Comparison of ENCODE assay signal across 16 cellular contexts in the genomic region with DNA sequence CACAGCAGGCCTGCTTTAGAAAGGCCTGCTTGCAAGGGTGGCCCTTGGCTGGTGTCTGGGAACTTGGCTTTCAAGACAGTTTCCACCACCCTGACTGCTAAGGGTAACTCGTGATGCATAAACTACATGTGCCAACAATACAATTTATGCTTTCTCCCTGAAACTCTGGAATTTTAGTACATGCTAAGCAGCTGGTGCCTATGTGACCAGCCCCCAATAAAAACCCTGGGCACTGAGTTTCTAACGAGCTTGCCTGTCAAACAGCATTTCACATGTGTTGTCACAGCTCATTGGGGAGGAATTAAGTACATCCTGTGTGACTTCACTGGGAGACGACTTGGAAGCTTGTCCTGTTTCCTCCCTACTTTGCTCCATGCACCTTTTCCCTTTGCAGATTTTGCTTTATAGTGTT.
A peak's percentile ranks its signal among the peaks of the same experiment; 100 is the strongest.
DNase-seq lines count a peak whose midpoint lies in the region; ATAC-seq and TF ChIP-seq lines count a peak whose summit lies in the region.
"Had no signal": no experiment of that assay in that cellular context is flagged by ENCODE, and none has a peak within 500 bp of the region (broad histone marks: within the 10 kb centered on the region; RNA-seq: fewer than 3 reads in every experiment).

No MANE protein-coding gene starts in this region.

- ATAC-seq in GM23338: peak; percentile 35; the same call in 1 of the 3 replicates
- no peak for ATAC-seq in thoracic aorta (ENCODE audit: insufficient number of reproducible peaks, low FRiP score, low read depth)
- ATAC-seq in HG03571 (IDR thresholded peaks at IDR 0.05; ENCODE audit: unreplicated experiment): no peak
- no peak for ATAC-seq in HG02610 (IDR thresholded peaks at IDR 0.05; ENCODE audit: unreplicated experiment)
- ATAC-seq: Right ventricle myocardium inferior had no signal

- TF ChIP-seq CTCF in GM23338 (conservative IDR thresholded peaks at IDR 0.05; ENCODE audit: low read depth in 2 of 2): no peak
- TF ChIP-seq CTCF in VCaP (conservative IDR thresholded peaks at IDR 0.05): no peak
- TF ChIP-seq CTCF in thoracic aorta (IDR thresholded peaks at IDR 0.05): no peak

- no peaks in the 10 kb centered on the region for H3K36me3 Mint-ChIP-seq in GM23338 (ENCODE audit: low read depth)
- H3K36me3 Mint-ChIP-seq: activated naive CD8-positive, alpha-beta T cell treated with anti-CD3 and anti-CD28 coated beads, Interleukin-2, amount 10 ng/mL, durations not matched to agents 7 days and 5 days had no signal

- no peak overlapping the region for H3K4me3 Mint-ChIP-seq in GM23338
- H3K4me3 Mint-ChIP-seq: activated naive CD8-positive, alpha-beta T cell treated with anti-CD3 and anti-CD28 coated beads, Interleukin-2, amount 10 ng/mL, durations not matched to agents 7 days and 5 days; neural crest cell had no signal

- no peaks in the 10 kb centered on the region for H3K27me3 ChIP-seq in GM23338 (ENCODE audit: insufficient read depth)
- no peaks in the 10 kb centered on the region for H3K27me3 ChIP-seq in thoracic aorta (replicated peaks; ENCODE audit: insufficient read depth)
- H3K27me3 ChIP-seq: colonic mucosa, thyroid gland had no signal

- H3K27ac ChIP-seq in GM23338 (ENCODE audit: low read depth) (no peak overlapping the region), VCaP (peak overlapping the region; percentile 50), thoracic aorta (peak overlapping the region; percentile 31 to 54)
- H3K27ac ChIP-seq: colonic mucosa, thyroid gland had no signal

- no peaks in the 10 kb centered on the region for H3F3A ChIP-seq in GM23338 (replicated peaks; ENCODE audit: low read depth)

- H3K9me2 ChIP-seq in GM23338 (ENCODE audit: insufficient read depth): 0 out of 2 replicates have a peak, but pooled peaks cover 5% of the 10 kb centered on the region

- H4K20me1 ChIP-seq in GM23338 (replicated peaks; ENCODE audit: insufficient read depth): no peaks in the 10 kb centered on the region

- no peaks in the 10 kb centered on the region for H3K27me3 Mint-ChIP-seq in GM23338 (ENCODE audit: insufficient read depth, low read depth, poor library complexity)
- H3K27me3 Mint-ChIP-seq: activated naive CD8-positive, alpha-beta T cell treated with anti-CD3 and anti-CD28 coated beads, Interleukin-2, amount 10 ng/mL, durations not matched to agents 7 days and 5 days had no signal

- H3K4me3 ChIP-seq in GM23338 (no peak overlapping the region), thoracic aorta (no peak overlapping the region)
- H3K4me3 ChIP-seq: colonic mucosa, smooth muscle cell, thyroid gland had no signal

- DNase-seq in GM23338 (ENCODE audit: low spot score) (no peak), glomerular visceral epithelial cell (ENCODE audit: extremely low spot score) (peak; percentile 4), thoracic aorta (ENCODE audit: low spot score) (no peak), NCI-H510A treated with DMSO at 0.1 percent for 48 hours (lab: John Stamatoyannopoulos, UW) (no peak)
- DNase-seq: activated CD8-positive, alpha-beta memory T cell treated with anti-CD3 and anti-CD28 coated beads, Interleukin-2, amount 50 U/mL, for 4 hours; activated naive CD8-positive, alpha-beta T cell treated with anti-CD3 and anti-CD28 coated beads, Interleukin-2, amount 10 ng/mL, durations not matched to agents 7 days and 5 days; colonic mucosa; MV-4-11; NCI-H526; thyroid gland had no signal

- H3K79me2 ChIP-seq in GM23338 (replicated peaks; ENCODE audit: insufficient read depth): no peaks in the 10 kb centered on the region

- H3K4me1 ChIP-seq in GM23338 (ENCODE audit: insufficient read depth) (0 out of 2 replicates have a peak, but pooled peaks cover 8% of the 10 kb centered on the region), thoracic aorta (ENCODE audit: control insufficient read depth in 1 of 2, low read depth in 2 of 2) (peaks cover 8 to 39% of the 10 kb centered on the region in 2 donors)
- H3K4me1 ChIP-seq: colonic mucosa, thyroid gland had no signal

- H3K27ac Mint-ChIP-seq in GM23338: no peak overlapping the region
- H3K27ac Mint-ChIP-seq: activated naive CD8-positive, alpha-beta T cell treated with anti-CD3 and anti-CD28 coated beads, Interleukin-2, amount 10 ng/mL, durations not matched to agents 7 days and 5 days had no signal

- H3K9me3 Mint-ChIP-seq in GM23338: no peaks in the 10 kb centered on the region

- peaks cover 20% of the 10 kb centered on the region for H3K4me1 Mint-ChIP-seq in GM23338
- H3K4me1 Mint-ChIP-seq: activated naive CD8-positive, alpha-beta T cell treated with anti-CD3 and anti-CD28 coated beads, Interleukin-2, amount 10 ng/mL, durations not matched to agents 7 days and 5 days; neural crest cell had no signal

- peak overlapping the region; percentile 56; the same call in 1 of the 2 replicates for H2AFZ ChIP-seq in GM23338

- H3K9me3 ChIP-seq in thoracic aorta: no peaks in the 10 kb centered on the region
- H3K9me3 ChIP-seq: colonic mucosa, thyroid gland had no signal

- H3K36me3 ChIP-seq in GM23338 (ENCODE audit: insufficient read depth) (no peaks in the 10 kb centered on the region), thoracic aorta (no peaks in the 10 kb centered on the region)
- H3K36me3 ChIP-seq: colonic mucosa, thyroid gland had no signal

- no peak overlapping the region for H3K4me2 ChIP-seq in GM23338
- H3K4me2 ChIP-seq: smooth muscle cell had no signal

TF ChIP-seq in GM23338, 12 proteins besides CTCF, POLR2A, EP300 and RAD21 (continues in another document):
- no peak for TF ChIP-seq NANOG (IDR thresholded peaks at IDR 0.05; ENCODE audit: borderline replicate concordance)
- TF ChIP-seq EZH2phosphoT487 (IDR thresholded peaks at IDR 0.05; ENCODE audit: unreplicated experiment): no peak
- no peak for TF ChIP-seq CREB1 (CRISPR knock-in tag; IDR thresholded peaks at IDR 0.05; ENCODE audit: low read depth)
- TF ChIP-seq ZNF114 (CRISPR knock-in tag; IDR thresholded peaks at IDR 0.05): no peak
- no peak for TF ChIP-seq ETS1 (IDR thresholded peaks at IDR 0.05)
- TF ChIP-seq, protein P1, sequence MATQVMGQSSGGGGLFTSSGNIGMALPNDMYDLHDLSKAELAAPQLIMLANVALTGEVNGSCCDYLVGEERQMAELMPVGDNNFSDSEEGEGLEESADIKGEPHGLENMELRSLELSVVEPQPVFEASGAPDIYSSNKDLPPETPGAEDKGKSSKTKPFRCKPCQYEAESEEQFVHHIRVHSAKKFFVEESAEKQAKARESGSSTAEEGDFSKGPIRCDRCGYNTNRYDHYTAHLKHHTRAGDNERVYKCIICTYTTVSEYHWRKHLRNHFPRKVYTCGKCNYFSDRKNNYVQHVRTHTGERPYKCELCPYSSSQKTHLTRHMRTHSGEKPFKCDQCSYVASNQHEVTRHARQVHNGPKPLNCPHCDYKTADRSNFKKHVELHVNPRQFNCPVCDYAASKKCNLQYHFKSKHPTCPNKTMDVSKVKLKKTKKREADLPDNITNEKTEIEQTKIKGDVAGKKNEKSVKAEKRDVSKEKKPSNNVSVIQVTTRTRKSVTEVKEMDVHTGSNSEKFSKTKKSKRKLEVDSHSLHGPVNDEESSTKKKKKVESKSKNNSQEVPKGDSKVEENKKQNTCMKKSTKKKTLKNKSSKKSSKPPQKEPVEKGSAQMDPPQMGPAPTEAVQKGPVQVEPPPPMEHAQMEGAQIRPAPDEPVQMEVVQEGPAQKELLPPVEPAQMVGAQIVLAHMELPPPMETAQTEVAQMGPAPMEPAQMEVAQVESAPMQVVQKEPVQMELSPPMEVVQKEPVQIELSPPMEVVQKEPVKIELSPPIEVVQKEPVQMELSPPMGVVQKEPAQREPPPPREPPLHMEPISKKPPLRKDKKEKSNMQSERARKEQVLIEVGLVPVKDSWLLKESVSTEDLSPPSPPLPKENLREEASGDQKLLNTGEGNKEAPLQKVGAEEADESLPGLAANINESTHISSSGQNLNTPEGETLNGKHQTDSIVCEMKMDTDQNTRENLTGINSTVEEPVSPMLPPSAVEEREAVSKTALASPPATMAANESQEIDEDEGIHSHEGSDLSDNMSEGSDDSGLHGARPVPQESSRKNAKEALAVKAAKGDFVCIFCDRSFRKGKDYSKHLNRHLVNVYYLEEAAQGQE (IDR thresholded peaks at IDR 0.05; ENCODE audit: unreplicated experiment): no peak
- no peak for TF ChIP-seq ZNF331 (CRISPR knock-in tag; IDR thresholded peaks at IDR 0.05; ENCODE audit: low read depth)
- no peak for TF ChIP-seq POLR2AphosphoS5 (IDR thresholded peaks at IDR 0.05; ENCODE audit: low read depth)
